ENCODE assay signal across 21 cellular contexts in the genomic region with DNA sequence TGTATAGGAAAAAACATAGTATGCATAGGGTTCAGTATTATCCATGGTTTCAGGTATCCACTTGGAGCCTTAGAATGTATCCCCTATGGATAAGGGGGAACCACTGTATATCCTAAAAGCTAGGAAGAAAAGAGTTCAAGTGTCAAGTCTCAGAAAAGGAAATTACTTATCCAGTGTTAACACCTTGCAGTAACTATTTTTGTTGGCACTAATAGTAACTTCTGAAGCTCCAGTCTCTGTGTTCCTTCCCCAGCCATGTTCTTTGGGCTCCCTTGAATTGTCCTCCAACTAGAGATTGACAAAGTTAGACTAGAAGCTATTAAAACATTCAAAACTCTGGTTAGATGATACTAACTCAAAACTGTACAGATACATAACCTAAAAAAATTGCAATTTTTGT.
"Had no signal": no experiment of that assay in that cellular context is flagged by ENCODE, and none has a peak within 500 bp of the region (broad histone marks: within the 10 kb centered on the region; RNA-seq: fewer than 3 reads in every experiment).

No MANE protein-coding gene starts in this region.

- FAIRE-seq: TTC549 had no signal

- H3K9me3 Mint-ChIP-seq: activated CD4-positive, alpha-beta memory T cell treated with anti-CD3 and anti-CD28 coated beads for 36 hours; activated CD4-positive, alpha-beta T cell treated with anti-CD3 and anti-CD28 coated beads, Interleukin-2, amount 10 ng/mL, durations not matched to agents 7 days and 5 days; activated T-cell treated with anti-CD3 and anti-CD28 coated beads, Interleukin-2, amount 50 U/mL, for 4 hours had no signal

- H3K4me3 ChIP-seq: MG63 had no signal

- H3K27me3 ChIP-seq: brain microvascular endothelial cell, MG63 had no signal

- H3K27ac ChIP-seq: VCaP had no signal

- ATAC-seq: T-helper 17 cell had no signal

- DNase-seq: activated CD4-positive, alpha-beta T cell treated with anti-CD3 and anti-CD28 coated beads, Interleukin-2, amount 10 ng/mL, durations not matched to agents 7 days and 5 days; activated CD4-positive, CD25-positive, alpha-beta regulatory T cell; activated CD8-positive, alpha-beta memory T cell treated with anti-CD3 and anti-CD28 coated beads for 24 hours; activated effector memory CD4-positive, alpha-beta T cell treated with anti-CD3 and anti-CD28 coated beads, Interleukin-2, amount 50 U/mL, for 16 hours; activated T-cell treated with anti-CD3 and anti-CD28 coated beads, Interleukin-2, amount 50 U/mL, for 4 hours; cerebellar nuclear complex; KG1; NCI-H1092 treated with DMSO at 0.1 percent for 48 hours; NCI-H1436 treated with DMSO at 0.1 percent for 48 hours; NCI-H187; NCI-H2081; NCI-H510A treated with DMSO at 0.1 percent for 48 hours; SIG-M5; T-helper 17 cell; T-helper 9 cell had no signal

- H3K4me1 Mint-ChIP-seq: activated CD4-positive, alpha-beta T cell treated with anti-CD3 and anti-CD28 coated beads, Interleukin-2, amount 10 ng/mL, durations not matched to agents 7 days and 5 days; T-helper 17 cell had no signal

- H3K27ac Mint-ChIP-seq: activated CD4-positive, alpha-beta memory T cell treated with anti-CD3 and anti-CD28 coated beads for 36 hours; activated CD4-positive, alpha-beta T cell treated with anti-CD3 and anti-CD28 coated beads, Interleukin-2, amount 10 ng/mL, durations not matched to agents 7 days and 5 days; activated naive CD8-positive, alpha-beta T cell; T-helper 17 cell had no signal

- H3K27me3 Mint-ChIP-seq: activated CD4-positive, alpha-beta memory T cell treated with anti-CD3 and anti-CD28 coated beads for 36 hours; activated CD4-positive, alpha-beta T cell treated with anti-CD3 and anti-CD28 coated beads, Interleukin-2, amount 10 ng/mL, durations not matched to agents 7 days and 5 days; activated naive CD8-positive, alpha-beta T cell; T-helper 17 cell had no signal

- H3K36me3 Mint-ChIP-seq: activated CD4-positive, alpha-beta memory T cell treated with anti-CD3 and anti-CD28 coated beads for 36 hours; activated naive CD8-positive, alpha-beta T cell had no signal

- H3K4me3 Mint-ChIP-seq: activated CD4-positive, alpha-beta memory T cell treated with anti-CD3 and anti-CD28 coated beads for 36 hours; activated CD4-positive, alpha-beta T cell treated with anti-CD3 and anti-CD28 coated beads, Interleukin-2, amount 10 ng/mL, durations not matched to agents 7 days and 5 days; activated naive CD8-positive, alpha-beta T cell; activated T-cell treated with anti-CD3 and anti-CD28 coated beads, Interleukin-2, amount 50 U/mL, for 4 hours; T-helper 17 cell had no signal

- H3K36me3 ChIP-seq: brain microvascular endothelial cell, MG63 had no signal
